Comparison of ENCODE assay signal across 16 cellular contexts in the genomic region with DNA sequence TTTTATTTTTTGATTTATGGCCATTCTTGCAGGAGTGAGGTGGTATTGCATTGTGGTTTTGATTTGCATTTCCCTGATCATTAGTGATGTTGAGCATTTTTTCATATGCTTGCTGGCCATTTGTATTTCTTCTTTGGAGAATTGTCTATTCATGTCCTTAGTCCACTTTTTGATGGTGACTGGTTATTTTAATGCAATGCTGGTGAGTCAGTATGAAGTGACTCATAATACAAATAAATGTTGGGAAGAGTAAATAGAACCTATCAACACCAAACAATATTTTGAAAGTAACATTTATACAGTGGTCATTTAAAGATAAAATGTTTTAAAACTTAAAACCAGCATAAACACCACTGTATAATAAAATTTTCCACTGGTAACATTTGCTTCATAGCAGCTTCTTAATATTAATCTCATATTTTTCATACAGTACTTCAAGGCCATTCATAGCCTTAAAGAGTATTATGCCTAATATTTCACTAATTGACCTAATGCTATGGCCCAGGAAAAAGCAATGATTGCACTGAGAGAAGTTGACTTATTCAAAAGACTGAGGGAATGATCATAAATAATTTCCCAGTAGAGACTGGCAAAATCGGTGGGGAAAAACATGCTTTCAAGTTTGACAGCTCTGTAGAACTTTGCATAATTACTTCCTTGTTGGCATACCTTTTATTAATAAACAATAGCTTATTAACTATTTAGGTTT. TPM values are rescaled to one million over a fixed set of nuclear protein-coding genes. Genes with fewer than 3 reads are reported as not detected.
DNase-seq lines count a peak whose midpoint lies in the region; ATAC-seq and TF ChIP-seq lines count a peak whose summit lies in the region.
"Had no signal": no experiment of that assay in that cellular context is flagged by ENCODE, and none has a peak within 500 bp of the region (broad histone marks: within the 10 kb centered on the region; RNA-seq: fewer than 3 reads in every experiment).

No MANE protein-coding gene starts in this region.

- no peak overlapping the region for H3K9ac ChIP-seq in liver (ENCODE audit: low read depth in 1 of 2, low read length in 2 of 2)
- H3K9ac ChIP-seq: parathyroid adenoma had no signal

- peak overlapping the region in 1 of 2 donors; percentile 42 for H3K27ac ChIP-seq in liver (ENCODE audit: low read depth in 1 of 2, low read length in 2 of 2)
- H3K27ac ChIP-seq: parathyroid adenoma had no signal

- no peak overlapping the region for H3K4me3 ChIP-seq in cardiac fibroblast (replicated peaks in 1 of 2; ENCODE audit: low read depth in 2 of 2, low read length in 2 of 2)
- no peak overlapping the region for H3K4me3 ChIP-seq in liver (ENCODE audit: low read depth in 1 of 3, low read length in 3 of 3)

- no peak for ATAC-seq in HG02852 (IDR thresholded peaks at IDR 0.05; ENCODE audit: unreplicated experiment)
- ATAC-seq in HG02642 (IDR thresholded peaks at IDR 0.05; ENCODE audit: poor library complexity, unreplicated experiment), result no peak
- ATAC-seq: activated naive CD4-positive, alpha-beta T cell treated with anti-CD3 and anti-CD28 coated beads, Interleukin-2, amount 50 U/mL, for 72 hours; stimulated activated naive CD8-positive, alpha-beta T cell treated with anti-CD3 and anti-CD28 coated beads, Interleukin-15, amount 100 ng/mL, for 72 hours had no signal

- H3K9me3 ChIP-seq in liver (ENCODE audit: control insufficient read depth in 4 of 4, low read length in 3 of 4), result no peaks in the 10 kb centered on the region

- TF ChIP-seq RAD21 in liver (IDR thresholded peaks at IDR 0.05), result no peak

- H3K36me3 ChIP-seq in liver (ENCODE audit: control insufficient read depth in 4 of 4, insufficient read depth in 3 of 4, low read depth in 1 of 4, low read length in 3 of 4), result no peaks in the 10 kb centered on the region

- no peak for TF ChIP-seq POLR2A in erythroblast (IDR thresholded peaks at IDR 0.05; ENCODE audit: low read length)

- H3K4me1 ChIP-seq in liver (ENCODE audit: control insufficient read depth in 4 of 4, insufficient read depth in 4 of 4, low read length in 3 of 4), result peaks cover 0 to 3% (median 0%) of the 10 kb centered on the region in 4 donors
- H3K4me1 ChIP-seq: parathyroid adenoma had no signal

- peaks cover 0 to 2% (median 0%) of the 10 kb centered on the region in 4 donors for H3K27me3 ChIP-seq in liver (ENCODE audit: control insufficient read depth in 4 of 4, insufficient read depth in 4 of 4, low read length in 3 of 4)

- WGBS in liver, result 65% methylated on average over 1 of the region's 1 CpG

- peak; percentile 49 for DNase-seq in EH (ENCODE audit: low read depth)
- DNase-seq in NCI-H1048 (lab: John Stamatoyannopoulos, UW), result peak; percentile 2
- DNase-seq in cardiac fibroblast (ENCODE audit: low read depth in 2 of 2), result peak; percentile 7 to 53
- no peak for DNase-seq in erythroblast (lab: John Stamatoyannopoulos, UW)
- no peak for DNase-seq in effector CD8-positive, alpha-beta T cell (lab: John Stamatoyannopoulos, UW)
- DNase-seq: activated CD4-positive, alpha-beta T cell treated with anti-CD3 and anti-CD28 coated beads, Interleukin-2, amount 10 ng/mL, durations not matched to agents 7 days and 5 days; activated T-cell treated with anti-CD3 and anti-CD28 coated beads, Interleukin-2, amount 50 U/mL, for 24 hours; left cardiac atrium; NCI-H2171; SHP77 treated with DMSO at 0.1 percent for 48 hours; stimulated activated naive CD8-positive, alpha-beta T cell treated with anti-CD3 and anti-CD28 coated beads, Interleukin-15, amount 100 ng/mL, for 72 hours had no signal

- TF ChIP-seq CTCF in cardiac fibroblast (IDR thresholded peaks at IDR 0.05; ENCODE audit: low read depth, low read length), result no peak
- TF ChIP-seq CTCF in liver (IDR thresholded peaks at IDR 0.05; ENCODE audit: low read depth, low read length, missing input control), result no peak

TF ChIP-seq in liver, 16 proteins besides CTCF, POLR2A, EP300 and RAD21:
- TF ChIP-seq FOXA2 (IDR thresholded peaks at IDR 0.05) (peak; percentile 34), JUND (IDR thresholded peaks at IDR 0.05) (peak; percentile 84 to 96), NR2F2 (IDR thresholded peaks at IDR 0.05) (no peak), HNF4G (IDR thresholded peaks at IDR 0.05) (no peak), HNF4A (conservative IDR thresholded peaks at IDR 0.05) (peak in 1 of 2 donors; percentile 43), YY1 (IDR thresholded peaks at IDR 0.05) (peak; percentile 21)
- TF ChIP-seq, protein P1, sequence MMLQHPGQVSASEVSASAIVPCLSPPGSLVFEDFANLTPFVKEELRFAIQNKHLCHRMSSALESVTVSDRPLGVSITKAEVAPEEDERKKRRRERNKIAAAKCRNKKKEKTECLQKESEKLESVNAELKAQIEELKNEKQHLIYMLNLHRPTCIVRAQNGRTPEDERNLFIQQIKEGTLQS (IDR thresholded peaks at IDR 0.05), result peak; percentile 75
- TF ChIP-seq, protein P2, sequence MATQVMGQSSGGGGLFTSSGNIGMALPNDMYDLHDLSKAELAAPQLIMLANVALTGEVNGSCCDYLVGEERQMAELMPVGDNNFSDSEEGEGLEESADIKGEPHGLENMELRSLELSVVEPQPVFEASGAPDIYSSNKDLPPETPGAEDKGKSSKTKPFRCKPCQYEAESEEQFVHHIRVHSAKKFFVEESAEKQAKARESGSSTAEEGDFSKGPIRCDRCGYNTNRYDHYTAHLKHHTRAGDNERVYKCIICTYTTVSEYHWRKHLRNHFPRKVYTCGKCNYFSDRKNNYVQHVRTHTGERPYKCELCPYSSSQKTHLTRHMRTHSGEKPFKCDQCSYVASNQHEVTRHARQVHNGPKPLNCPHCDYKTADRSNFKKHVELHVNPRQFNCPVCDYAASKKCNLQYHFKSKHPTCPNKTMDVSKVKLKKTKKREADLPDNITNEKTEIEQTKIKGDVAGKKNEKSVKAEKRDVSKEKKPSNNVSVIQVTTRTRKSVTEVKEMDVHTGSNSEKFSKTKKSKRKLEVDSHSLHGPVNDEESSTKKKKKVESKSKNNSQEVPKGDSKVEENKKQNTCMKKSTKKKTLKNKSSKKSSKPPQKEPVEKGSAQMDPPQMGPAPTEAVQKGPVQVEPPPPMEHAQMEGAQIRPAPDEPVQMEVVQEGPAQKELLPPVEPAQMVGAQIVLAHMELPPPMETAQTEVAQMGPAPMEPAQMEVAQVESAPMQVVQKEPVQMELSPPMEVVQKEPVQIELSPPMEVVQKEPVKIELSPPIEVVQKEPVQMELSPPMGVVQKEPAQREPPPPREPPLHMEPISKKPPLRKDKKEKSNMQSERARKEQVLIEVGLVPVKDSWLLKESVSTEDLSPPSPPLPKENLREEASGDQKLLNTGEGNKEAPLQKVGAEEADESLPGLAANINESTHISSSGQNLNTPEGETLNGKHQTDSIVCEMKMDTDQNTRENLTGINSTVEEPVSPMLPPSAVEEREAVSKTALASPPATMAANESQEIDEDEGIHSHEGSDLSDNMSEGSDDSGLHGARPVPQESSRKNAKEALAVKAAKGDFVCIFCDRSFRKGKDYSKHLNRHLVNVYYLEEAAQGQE (IDR thresholded peaks at IDR 0.05), result no peak

RNA-seq across cellular contexts. Expression of a gene that starts 33.9 kb away (rescaled TPM):
- 10 to 100 TPM in 1 of 2 donors, 1 to 10 TPM in 1; 8.6 to 14.8 TPM for total RNA-seq in liver
- polyA plus RNA-seq in liver, result 1 to 10 TPM; 3.6 to 3.9 TPM

Comparison
In these comparisons a context has a peak if more than half of its experiments do, and no peak if none do; other contexts are left out.
1. DNase-seq: peak in EH (single experiment), NCI-H1048 (single experiment) and cardiac fibroblast (2 of 2); none in erythroblast (0 of 2) and effector CD8-positive, alpha-beta T cell (single experiment).